In genomic region chr2:37318401-37318800, GRCh38 we compare ENCODE assay signal across 9 cellular contexts. TPM values are rescaled to one million over a fixed set of nuclear protein-coding genes. Genes with fewer than 3 reads are reported as not detected.
A peak's percentile ranks its signal among the peaks of the same experiment; 100 is the strongest.
DNase-seq lines count a peak whose midpoint lies in the region; ATAC-seq and TF ChIP-seq lines count a peak whose summit lies in the region.
"Had no signal": no experiment of that assay in that cellular context is flagged by ENCODE, and none has a peak within 500 bp of the region (broad histone marks: within the 10 kb centered on the region; RNA-seq: fewer than 3 reads in every experiment).

No MANE protein-coding gene starts in this region.

- no peaks in the 10 kb centered on the region for H3K9me3 Mint-ChIP-seq in activated T-cell treated with anti-CD3 and anti-CD28 coated beads, Interleukin-2, amount 50 U/mL, for 72 hours
- no peaks in the 10 kb centered on the region for H3K9me3 Mint-ChIP-seq in brain

- H3K27ac Mint-ChIP-seq in activated T-cell treated with anti-CD3 and anti-CD28 coated beads, Interleukin-2, amount 50 U/mL, for 72 hours, result no peak overlapping the region
- H3K27ac Mint-ChIP-seq in brain, result peak overlapping the region in 3 of 5 experiments; percentile 0 to 3 (median 1)

- intact Hi-C loops in posterior cingulate gyrus (cut with DNase I), result no loop called here

- peaks cover 6% of the 10 kb centered on the region for H3K27me3 Mint-ChIP-seq in activated T-cell treated with anti-CD3 and anti-CD28 coated beads, Interleukin-2, amount 50 U/mL, for 72 hours (ENCODE audit: low read depth)
- peaks cover 3% of the 10 kb centered on the region for H3K27me3 Mint-ChIP-seq in brain

- peaks cover 72% of the 10 kb centered on the region for H3K4me1 Mint-ChIP-seq in activated T-cell treated with anti-CD3 and anti-CD28 coated beads, Interleukin-2, amount 50 U/mL, for 72 hours (ENCODE audit: low read depth)
- peaks cover 90% of the 10 kb centered on the region for H3K4me1 Mint-ChIP-seq in brain

- peak overlapping the region; percentile 50 for H3K27ac ChIP-seq in substantia nigra (ENCODE audit: low read depth, low read length, poor library complexity, severe bottlenecking)
- H3K27ac ChIP-seq: right lobe of liver had no signal

- peak; percentile 38 to 47 for ATAC-seq in activated T-cell treated with anti-CD3 and anti-CD28 coated beads, Interleukin-2, amount 50 U/mL, for 72 hours (replicated peaks in 1 of 2)
- ATAC-seq in HG03095 (IDR thresholded peaks at IDR 0.05; ENCODE audit: unreplicated experiment), result peak; percentile 68

- H3K36me3 Mint-ChIP-seq in activated T-cell treated with anti-CD3 and anti-CD28 coated beads, Interleukin-2, amount 50 U/mL, for 72 hours (ENCODE audit: insufficient read depth in 2 of 2), result peaks cover 3 to 4% of the 10 kb centered on the region in 2 donors
- H3K36me3 Mint-ChIP-seq in brain, result peaks cover 19% of the 10 kb centered on the region

- H3K4me3 Mint-ChIP-seq in activated T-cell treated with anti-CD3 and anti-CD28 coated beads, Interleukin-2, amount 50 U/mL, for 72 hours, result peak overlapping the region; percentile 14 to 27
- H3K4me3 Mint-ChIP-seq in brain, result peak overlapping the region in 3 of 5 experiments; percentile 2 to 75 (median 2)

- DNase-seq in activated T-cell treated with anti-CD3 and anti-CD28 coated beads, Interleukin-2, amount 50 U/mL, for 72 hours, result no peak
- no peak for DNase-seq in activated T-cell treated with anti-CD3 and anti-CD28 coated beads, Interleukin-2, amount 50 U/mL, for 48 hours
- DNase-seq in substantia nigra (lab: John Stamatoyannopoulos, UW), result no peak
- DNase-seq in kidney tubule cell (ENCODE audit: low spot score), result no peak
- no peak for DNase-seq in SK-N-DZ (ENCODE audit: low spot score)
- DNase-seq in posterior cingulate gyrus, result no peak
- DNase-seq: right lobe of liver had no signal

- no peak for TF ChIP-seq CTCF in brain (conservative IDR thresholded peaks at IDR 0.05)

RNA-seq across cellular contexts. Expression of gene PRKD3, which starts 6.2 kb away (rescaled TPM):
- total RNA-seq in activated T-cell treated with anti-CD3 and anti-CD28 coated beads, Interleukin-2, amount 50 U/mL, for 72 hours, result 10 to 100 TPM; 20.2 to 28.5 TPM
- 10.8 TPM for polyA plus RNA-seq in brain (ENCODE audit: insufficient read depth, low read depth, low replicate concordance)
- polyA plus RNA-seq in SK-N-DZ (2014; cell fraction: cytosol; rRNA removed), result 20.7 and 24.3 TPM in 2 replicates
- 22.9 and 33.0 TPM in 2 replicates for polyA plus RNA-seq in SK-N-DZ (2014; cell fraction: nucleus; rRNA removed)

RNA-seq across cellular contexts. Expression of gene QPCT, which starts 26.0 kb away (rescaled TPM):
- total RNA-seq in activated T-cell treated with anti-CD3 and anti-CD28 coated beads, Interleukin-2, amount 50 U/mL, for 72 hours, result under 1 TPM; 0.35 to 0.70 TPM
- polyA plus RNA-seq in brain (ENCODE audit: insufficient read depth, low read depth, low replicate concordance), result 74.2 TPM
- not detected in 2 replicates for polyA plus RNA-seq in SK-N-DZ (2014; cell fraction: cytosol; rRNA removed)
- not detected in 2 replicates for polyA plus RNA-seq in SK-N-DZ (2014; cell fraction: nucleus; rRNA removed)
